ENCODE assay signal across 24 cellular contexts in genomic region chr7:103877565-103877964, GRCh38.
"Had no signal": no experiment of that assay in that cellular context is flagged by ENCODE, and none has a peak within 500 bp of the region (broad histone marks: within the 10 kb centered on the region; RNA-seq: fewer than 3 reads in every experiment).

No MANE protein-coding gene starts in this region.

- H3K27me3 ChIP-seq: esophagus squamous epithelium, heart right ventricle, neutrophil, right lobe of liver, suprapubic skin, thyroid gland, upper lobe of left lung, vagina had no signal

- DNase-seq: effector memory CD8-positive, alpha-beta T cell; esophagus squamous epithelium; foreskin melanocyte; heart right ventricle; hypothalamus; kidney glomerular epithelial cell; mammary epithelial cell; naive thymus-derived CD4-positive, alpha-beta T cell; nephron progenitor cell; psoas muscle; retina; right lobe of liver; stimulated activated CD4-positive, alpha-beta T cell treated with anti-CD3 and anti-CD28 coated beads, Interleukin-4, amount 100 ng/mL, for 1 hour; stimulated activated CD8-positive, alpha-beta memory T cell treated with anti-CD3 and anti-CD28 coated beads, Interleukin-4, amount 100 ng/mL, for 48 hours; stimulated activated naive CD8-positive, alpha-beta T cell treated with anti-CD3 and anti-CD28 coated beads, Interleukin-15, Interleukin-2, amounts not matched to agents 100 U/mL and 50 U/mL, for 24 hours; thyroid gland; upper lobe of left lung had no signal

- H3K9me3 ChIP-seq: esophagus squamous epithelium, heart right ventricle, neutrophil, psoas muscle, right lobe of liver, suprapubic skin, thyroid gland, upper lobe of left lung, vagina had no signal

- H3K36me3 ChIP-seq: esophagus squamous epithelium, heart right ventricle, neutrophil, right lobe of liver, suprapubic skin, thyroid gland, upper lobe of left lung, vagina had no signal

- H3K27ac Mint-ChIP-seq: dendritic cell treated with granulocyte-macrophage colony-stimulating factor and Interleukin-4, amounts not matched to agents 40 ng/mL and 50 ng/mL, for 4 days; effector memory CD8-positive, alpha-beta T cell; naive thymus-derived CD4-positive, alpha-beta T cell; nephron progenitor cell; stimulated activated effector memory CD8-positive, alpha-beta T cell treated with anti-CD3 and anti-CD28 coated beads, Interleukin-12 subunit alpha, Interleukin-12 subunit beta, amount 100 ng/mL, for 72 hours had no signal

- H3K4me1 ChIP-seq: esophagus squamous epithelium, heart right ventricle, psoas muscle, right lobe of liver, suprapubic skin, thyroid gland, upper lobe of left lung, vagina had no signal

- H3K4me1 Mint-ChIP-seq: nephron progenitor cell; stimulated activated effector memory CD8-positive, alpha-beta T cell treated with anti-CD3 and anti-CD28 coated beads, Interleukin-12 subunit alpha, Interleukin-12 subunit beta, amount 100 ng/mL, for 72 hours had no signal

- H3K27me3 Mint-ChIP-seq: dendritic cell treated with granulocyte-macrophage colony-stimulating factor and Interleukin-4, amounts not matched to agents 40 ng/mL and 50 ng/mL, for 4 days; effector memory CD8-positive, alpha-beta T cell had no signal

- H3K36me3 Mint-ChIP-seq: naive thymus-derived CD4-positive, alpha-beta T cell; stimulated activated effector memory CD8-positive, alpha-beta T cell treated with anti-CD3 and anti-CD28 coated beads, Interleukin-12 subunit alpha, Interleukin-12 subunit beta, amount 100 ng/mL, for 72 hours had no signal

- ATAC-seq: effector memory CD8-positive, alpha-beta T cell; heart right ventricle; left lobe of liver; naive thymus-derived CD4-positive, alpha-beta T cell; psoas muscle; right lobe of liver; stimulated activated effector memory CD8-positive, alpha-beta T cell treated with anti-CD3 and anti-CD28 coated beads, Interleukin-12 subunit alpha, Interleukin-12 subunit beta, amount 100 ng/mL, for 72 hours; stimulated activated naive CD8-positive, alpha-beta T cell treated with anti-CD3 and anti-CD28 coated beads, Interleukin-15, Interleukin-2, amounts not matched to agents 100 U/mL and 50 U/mL, for 24 hours had no signal

- H3K4me3 Mint-ChIP-seq: dendritic cell treated with granulocyte-macrophage colony-stimulating factor and Interleukin-4, amounts not matched to agents 40 ng/mL and 50 ng/mL, for 4 days; effector memory CD8-positive, alpha-beta T cell; naive thymus-derived CD4-positive, alpha-beta T cell; nephron progenitor cell; stimulated activated effector memory CD8-positive, alpha-beta T cell treated with anti-CD3 and anti-CD28 coated beads, Interleukin-12 subunit alpha, Interleukin-12 subunit beta, amount 100 ng/mL, for 72 hours had no signal

- H3K9me3 Mint-ChIP-seq: dendritic cell treated with granulocyte-macrophage colony-stimulating factor and Interleukin-4, amounts not matched to agents 40 ng/mL and 50 ng/mL, for 4 days; nephron progenitor cell had no signal

- H3K27ac ChIP-seq: esophagus squamous epithelium, heart right ventricle, neutrophil, psoas muscle, right lobe of liver, suprapubic skin, thyroid gland, upper lobe of left lung, vagina had no signal

- FAIRE-seq: islet of Langerhans had no signal

- H3K4me3 ChIP-seq: esophagus squamous epithelium, heart right ventricle, psoas muscle, right lobe of liver, suprapubic skin, thyroid gland, upper lobe of left lung, vagina had no signal
